10 cellular contexts compared by ENCODE assay signal in genomic region chr6:71107935-71108420, GRCh38.
DNase-seq lines count a peak whose midpoint lies in the region; FAIRE-seq and TF ChIP-seq lines count a peak whose summit lies in the region.
"Had no signal": no experiment of that assay in that cellular context is flagged by ENCODE, and none has a peak within 500 bp of the region (broad histone marks: within the 10 kb centered on the region; RNA-seq: fewer than 3 reads in every experiment).

No MANE protein-coding gene starts in this region.

- peak overlapping the region; percentile 37 for H3K27ac Mint-ChIP-seq in neural progenitor cell
- H3K27ac Mint-ChIP-seq in progenitor cell of endocrine pancreas: no peak overlapping the region

- H3K36me3 Mint-ChIP-seq in neural progenitor cell: no peaks in the 10 kb centered on the region
- no peaks in the 10 kb centered on the region for H3K36me3 Mint-ChIP-seq in progenitor cell of endocrine pancreas (ENCODE audit: insufficient read depth)

- no peak overlapping the region for H3K4me3 ChIP-seq in neural progenitor cell

- H3K4me3 Mint-ChIP-seq in neural progenitor cell: no peak overlapping the region
- H3K4me3 Mint-ChIP-seq in progenitor cell of endocrine pancreas (ENCODE audit: low read depth): no peak overlapping the region

- H4K20me1 ChIP-seq in neural progenitor cell (ENCODE audit: low read depth): no peaks in the 10 kb centered on the region

- no peak overlapping the region for H3K4me2 ChIP-seq in neural progenitor cell

- no peak overlapping the region for H2AFZ ChIP-seq in neural progenitor cell (replicated peaks)

- DNase-seq in COLO829 (ENCODE audit: low spot score) (peak; percentile 7), NCI-H226 (peak; percentile 82), dermis blood vessel endothelial cell (peak; percentile 69), neural progenitor cell (ENCODE audit: low spot score) (no peak), GM19239 (ENCODE audit: insufficient read length, low spot score) (no peak), progenitor cell of endocrine pancreas (ENCODE audit: low spot score, unreplicated experiment) (no peak), posterior vena cava (ENCODE audit: low spot score) (no peak), NCI-H526 (lab: John Stamatoyannopoulos, UW) (no peak)
- DNase-seq: GF-D8, upper lobe of left lung had no signal

- H3K27me3 ChIP-seq in neural progenitor cell: no peaks in the 10 kb centered on the region
- H3K27me3 ChIP-seq: upper lobe of left lung had no signal

- no peaks in the 10 kb centered on the region for H3K79me2 ChIP-seq in neural progenitor cell (ENCODE audit: low read depth)

- H3K9me3 ChIP-seq in neural progenitor cell (ENCODE audit: low read depth): no peaks in the 10 kb centered on the region
- H3K9me3 ChIP-seq: upper lobe of left lung had no signal

- TF ChIP-seq CTCF in neural progenitor cell (IDR thresholded peaks at IDR 0.05) (no peak), progenitor cell of endocrine pancreas (IDR thresholded peaks at IDR 0.05; ENCODE audit: unreplicated experiment) (no peak)

- H3F3A ChIP-seq in neural progenitor cell (ENCODE audit: low read depth): no peaks in the 10 kb centered on the region

- H3K9ac ChIP-seq in neural progenitor cell: no peak overlapping the region

- no peaks in the 10 kb centered on the region for H3K36me3 ChIP-seq in neural progenitor cell
- H3K36me3 ChIP-seq: upper lobe of left lung had no signal

- intact Hi-C loops in posterior vena cava (cut with DNase I): no loop called here

- H3K27me3 Mint-ChIP-seq in neural progenitor cell (ENCODE audit: insufficient read depth, low read depth) (peaks cover 2% of the 10 kb centered on the region), progenitor cell of endocrine pancreas (peaks cover 3% of the 10 kb centered on the region)

- no peak overlapping the region for H3K27ac ChIP-seq in neural progenitor cell

- H3K4me1 ChIP-seq in neural progenitor cell: no peaks in the 10 kb centered on the region

- H3K9me3 Mint-ChIP-seq in neural progenitor cell (peaks cover 3% of the 10 kb centered on the region), progenitor cell of endocrine pancreas (ENCODE audit: low read depth) (no peaks in the 10 kb centered on the region)

- no peak for FAIRE-seq in GM19239 (lab: Jason Lieb, UNC)

- peaks cover 25% of the 10 kb centered on the region for H3K4me1 Mint-ChIP-seq in neural progenitor cell
- no peaks in the 10 kb centered on the region for H3K4me1 Mint-ChIP-seq in progenitor cell of endocrine pancreas (ENCODE audit: low read depth)

Comparison
In these comparisons a context has a peak if more than half of its experiments do, and no peak if none do; other contexts are left out.
1. DNase-seq: peak in COLO829 (single experiment), NCI-H226 (single experiment) and dermis blood vessel endothelial cell (single experiment); none in neural progenitor cell (single experiment), GM19239 (single experiment), progenitor cell of endocrine pancreas (single experiment), posterior vena cava (single experiment) and NCI-H526 (0 of 2).